ENCODE assay signal across 11 cellular contexts in genomic region chr6:85459224-85459901, GRCh38. TPM values are rescaled to one million over a fixed set of nuclear protein-coding genes. Genes with fewer than 3 reads are reported as not detected.
DNase-seq lines count a peak whose midpoint lies in the region; ATAC-seq and TF ChIP-seq lines count a peak whose summit lies in the region.
"Had no signal": no experiment of that assay in that cellular context is flagged by ENCODE, and none has a peak within 500 bp of the region (broad histone marks: within the 10 kb centered on the region; RNA-seq: fewer than 3 reads in every experiment).

No MANE protein-coding gene starts in this region.

- peaks cover 37% of the 10 kb centered on the region for H3K36me3 Mint-ChIP-seq in HFFc6 (ENCODE audit: low read depth)

- H3K9me3 ChIP-seq in left lung: no peaks in the 10 kb centered on the region

- H3K4me3 ChIP-seq in left lung: no peak overlapping the region

- intact Hi-C loops in left lung (cut with DNase I): no loop called here

- peaks cover 100% of the 10 kb centered on the region for H3K4me1 Mint-ChIP-seq in HFFc6 (ENCODE audit: low read depth)

- TF ChIP-seq CTCF in HFFc6 (IDR thresholded peaks at IDR 0.05) (no peak), left lung (IDR thresholded peaks at IDR 0.05) (no peak)

- H3K27me3 ChIP-seq in left lung: no peaks in the 10 kb centered on the region

- no peak overlapping the region for H3K27ac ChIP-seq in left lung

- H3K27ac Mint-ChIP-seq in HFFc6: peak overlapping the region; percentile 79

- DNase-seq in A172 (ENCODE audit: low spot score) (peak; percentile 89), HFFc6 (peak; percentile 94), astrocyte of the hippocampus (ENCODE audit: low read depth, low spot score) (peak; percentile 86), left lung (no peak), COLO829 (ENCODE audit: low spot score) (no peak)
- DNase-seq: caudate nucleus, left colon, NCI-H1930 had no signal

- ATAC-seq in left lung (peak; percentile 27), GM21786 (IDR thresholded peaks at IDR 0.05; ENCODE audit: unreplicated experiment) (no peak), HG03354 (IDR thresholded peaks at IDR 0.05; ENCODE audit: poor library complexity, severe bottlenecking, unreplicated experiment) (no peak), GM19452 (IDR thresholded peaks at IDR 0.05; ENCODE audit: unreplicated experiment) (no peak)
- ATAC-seq: left colon had no signal

- H3K36me3 ChIP-seq in left lung: no peaks in the 10 kb centered on the region

- H3K4me1 ChIP-seq in left lung: peaks cover 0 to 18% of the 10 kb centered on the region in 2 donors

- peaks cover 2% of the 10 kb centered on the region; the same call in 1 of the 2 replicates for H3K27me3 Mint-ChIP-seq in HFFc6 (ENCODE audit: insufficient read depth)

- H3K9me3 Mint-ChIP-seq in HFFc6: no peaks in the 10 kb centered on the region

- peak overlapping the region; percentile 66 for H3K4me3 Mint-ChIP-seq in HFFc6

RNA-seq across cellular contexts. Expression of gene NT5E, which starts 9.5 kb away (rescaled TPM):
- total RNA-seq in A172 (2014; rRNA removed; shearing (Covaris generic)): 127 and 155 TPM in 2 replicates
- total RNA-seq in HFFc6 (2021; fragmentation: NEBNext Ultra II Directional; extraction: Animal tissue kit (Norgen Biotek cat#: 25700)): 100 to 1,000 TPM; 263 to 375 (median 316) TPM
- total RNA-seq in left lung: 1 to 10 TPM; 9.1 to 10.0 TPM

Comparison
In these comparisons a context has a peak if more than half of its experiments do, and no peak if none do; other contexts are left out.
1. DNase-seq: peak in A172 (single experiment), HFFc6 (single experiment) and astrocyte of the hippocampus (single experiment); none in left lung (0 of 2) and COLO829 (single experiment).
2. RNA of gene NT5E, which starts 9.5 kb away (total RNA-seq): 263 to 375 TPM in HFFc6 and 127 to 155 TPM in A172; 9.1 to 10.0 TPM in left lung; every median in the first group is over 10 times any median in the second.